Comparison of ENCODE assay signal across 18 cellular contexts in genomic region chr10:77773631-77774426, GRCh38.
"Had no signal": no experiment of that assay in that cellular context is flagged by ENCODE, and none has a peak within 500 bp of the region (broad histone marks: within the 10 kb centered on the region; RNA-seq: fewer than 3 reads in every experiment).

No MANE protein-coding gene starts in this region.

- H3K27ac ChIP-seq: body of pancreas, heart left ventricle, ovary, upper lobe of right lung had no signal

- H3K27me3 Mint-ChIP-seq: activated CD8-positive, alpha-beta T cell treated with anti-CD3 and anti-CD28 coated beads for 36 hours; activated naive CD8-positive, alpha-beta T cell treated with anti-CD3 and anti-CD28 coated beads for 36 hours; stimulated activated naive CD8-positive, alpha-beta T cell treated with anti-CD3 and anti-CD28 coated beads, Interleukin-15, Interleukin-2, amounts not matched to agents 100 ng/mL and 50 ng/mL, for 24 hours had no signal

- DNase-seq: activated CD4-positive, alpha-beta T cell treated with anti-CD3 and anti-CD28 coated beads for 4 hours; activated CD8-positive, alpha-beta memory T cell treated with anti-CD3 and anti-CD28 coated beads, Interleukin-2, amount 50 U/mL, for 4 hours; activated naive CD8-positive, alpha-beta T cell treated with anti-CD3 and anti-CD28 coated beads for 36 hours; amygdala; body of pancreas; cerebellar nuclear complex; effector CD8-positive, alpha-beta T cell; foreskin melanocyte; heart left ventricle; left cardiac atrium; ovary; retina; upper lobe of right lung had no signal

- H3K27ac Mint-ChIP-seq: activated CD8-positive, alpha-beta T cell treated with anti-CD3 and anti-CD28 coated beads for 36 hours; activated naive CD8-positive, alpha-beta T cell treated with anti-CD3 and anti-CD28 coated beads for 36 hours; mesothelial cell of epicardium; stimulated activated naive CD8-positive, alpha-beta T cell treated with anti-CD3 and anti-CD28 coated beads, Interleukin-15, Interleukin-2, amounts not matched to agents 100 ng/mL and 50 ng/mL, for 24 hours had no signal

- H3K9me3 ChIP-seq: ovary had no signal

- H3K4me1 Mint-ChIP-seq: activated naive CD8-positive, alpha-beta T cell treated with anti-CD3 and anti-CD28 coated beads for 36 hours; mesothelial cell of epicardium; neural crest cell had no signal

- ATAC-seq: activated CD8-positive, alpha-beta T cell treated with anti-CD3 and anti-CD28 coated beads for 36 hours; body of pancreas; heart left ventricle; left cardiac atrium; upper lobe of right lung had no signal

- H3K4me3 Mint-ChIP-seq: activated CD8-positive, alpha-beta T cell treated with anti-CD3 and anti-CD28 coated beads for 36 hours; activated naive CD8-positive, alpha-beta T cell treated with anti-CD3 and anti-CD28 coated beads for 36 hours; mesothelial cell of epicardium; neural crest cell; stimulated activated naive CD8-positive, alpha-beta T cell treated with anti-CD3 and anti-CD28 coated beads, Interleukin-15, Interleukin-2, amounts not matched to agents 100 ng/mL and 50 ng/mL, for 24 hours had no signal

- H3K27me3 ChIP-seq: body of pancreas, heart left ventricle, ovary, upper lobe of right lung had no signal

- H3K4me1 ChIP-seq: body of pancreas, heart left ventricle, upper lobe of right lung had no signal

- H3K4me3 ChIP-seq: body of pancreas, heart left ventricle, lung, ovary, upper lobe of right lung had no signal

- H3K36me3 ChIP-seq: heart left ventricle, ovary, upper lobe of right lung had no signal

- H3K36me3 Mint-ChIP-seq: activated naive CD8-positive, alpha-beta T cell treated with anti-CD3 and anti-CD28 coated beads for 36 hours had no signal
